Comparison of ENCODE assay signal across 28 cellular contexts in the genomic region with DNA sequence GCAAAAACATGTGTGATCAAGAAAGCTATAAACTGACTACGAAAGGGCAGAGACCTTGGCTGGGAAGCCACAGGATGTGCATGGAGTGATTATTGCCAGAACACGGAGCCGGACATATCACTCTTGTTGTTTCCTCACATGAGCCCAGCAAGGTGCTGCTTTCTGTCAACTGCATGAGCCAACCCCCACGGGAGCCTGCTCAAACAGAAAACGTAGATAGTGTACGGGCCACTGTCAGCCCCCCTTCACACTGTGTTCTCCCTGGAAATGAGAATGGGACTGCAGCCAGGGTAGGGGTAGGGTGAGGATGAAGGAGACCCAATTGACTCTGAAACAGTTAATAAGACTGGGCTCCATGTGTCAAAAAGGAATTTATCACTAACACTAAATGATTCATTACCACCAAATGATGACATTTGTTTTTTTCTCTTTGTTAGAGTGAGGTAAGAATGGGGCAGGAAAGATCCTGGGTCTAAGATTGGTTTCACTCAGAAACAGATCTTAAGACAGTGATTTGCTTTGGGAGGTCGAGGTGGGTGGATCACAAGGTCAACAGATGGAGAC.
"Had no signal": no experiment of that assay in that cellular context is flagged by ENCODE, and none has a peak within 500 bp of the region (broad histone marks: within the 10 kb centered on the region; RNA-seq: fewer than 3 reads in every experiment).

No MANE protein-coding gene starts in this region.

- ATAC-seq: activated T-cell treated with anti-CD3 and anti-CD28 coated beads, Interleukin-2, amount 50 U/mL, for 4 hours; Panc1; Right ventricle myocardium inferior; T-cell had no signal

- H3K9ac ChIP-seq: KMS-11 had no signal

- FAIRE-seq: TTC549 had no signal

- H3K27ac ChIP-seq: adrenal gland, KMS-11, SK-N-MC had no signal

- H3K27me3 ChIP-seq: adrenal gland had no signal

- H3K36me3 ChIP-seq: adrenal gland had no signal

- H3K4me3 ChIP-seq: adrenal gland, SK-N-MC had no signal

- H3K9me3 ChIP-seq: adrenal gland had no signal

- H3K4me2 ChIP-seq: KMS-11 had no signal

- DNase-seq: activated B cell treated with CpG ODN at 0.5 μM for 24 hours; activated CD4-positive, alpha-beta memory T cell treated with anti-CD3 and anti-CD28 coated beads for 36 hours; activated CD4-positive, alpha-beta T cell treated with anti-CD3 and anti-CD28 coated beads, Interleukin-2, amount 10 ng/mL, durations not matched to agents 7 days and 5 days; activated CD8-positive, alpha-beta memory T cell treated with anti-CD3 and anti-CD28 coated beads for 24 hours; activated effector memory CD4-positive, alpha-beta T cell treated with anti-CD3 and anti-CD28 coated beads, Interleukin-2, amount 50 U/mL, for 16 hours; activated naive CD4-positive, alpha-beta T cell treated with Interleukin-2 at 50 U/mL for 16 hours; activated T-cell treated with anti-CD3 and anti-CD28 coated beads, Interleukin-2, amount 50 U/mL, for 4 hours; adrenal gland; anterior cingulate cortex; MM.1S; NCI-H1105; NCI-H1436; NCI-H1694 treated with DMSO at 0.1 percent for 48 hours; NCI-H2029 treated with DMSO at 0.1 percent for 48 hours; NCI-H345; NCI-H510A; NCI-H526 treated with DMSO at 0.1 percent for 48 hours; NK-92 treated with Interleukin-12 subunit alpha and Interleukin-12 subunit beta, amount 100 ng/mL, for 24 hours; OCI-M1; RPMI8226; T-cell; T-helper 2 cell; T1000 had no signal
